ENCODE assay signal across 8 cellular contexts in genomic region chr10:101569838-101570763, GRCh38. TPM values are rescaled to one million over a fixed set of nuclear protein-coding genes. Genes with fewer than 3 reads are reported as not detected.
DNase-seq lines count a peak whose midpoint lies in the region; ATAC-seq and TF ChIP-seq lines count a peak whose summit lies in the region.

No MANE protein-coding gene starts in this region.

- peaks cover 10% of the 10 kb centered on the region for H3K4me1 Mint-ChIP-seq in T-helper 2 cell treated with Interferon-gamma antibody and Interleukin-4, amounts not matched to agents 5 μg/mL and 100 μg/mL, for 36 hours (ENCODE audit: low read depth)

- H3K27ac Mint-ChIP-seq in T-helper 2 cell treated with Interferon-gamma antibody and Interleukin-4, amounts not matched to agents 5 μg/mL and 100 μg/mL, for 36 hours: peak overlapping the region; percentile 26

- TF ChIP-seq CTCF in astrocyte of the cerebellum (IDR thresholded peaks at IDR 0.05; ENCODE audit: low read depth, low read length, missing control alignments): peak; percentile 63

- peaks cover 43% of the 10 kb centered on the region for H3K27me3 Mint-ChIP-seq in T-helper 2 cell treated with Interferon-gamma antibody and Interleukin-4, amounts not matched to agents 5 μg/mL and 100 μg/mL, for 36 hours (ENCODE audit: low read depth)

- no peaks in the 10 kb centered on the region for H3K9me3 Mint-ChIP-seq in T-helper 2 cell treated with Interferon-gamma antibody and Interleukin-4, amounts not matched to agents 5 μg/mL and 100 μg/mL, for 36 hours

- peak; percentile 79 for DNase-seq in DMS53 (lab: John Stamatoyannopoulos, UW)
- peak; percentile 80 for DNase-seq in LoVo (ENCODE audit: low spot score)
- peak; percentile 69 for DNase-seq in T-helper 2 cell treated with Interferon-gamma antibody and Interleukin-4, amounts not matched to agents 5 μg/mL and 100 μg/mL, for 36 hours (ENCODE audit: low spot score)
- no peak for DNase-seq in astrocyte of the cerebellum (ENCODE audit: low read depth)
- peak in 50 of 51 donors; percentile 10 to 86 (median 50) for DNase-seq in hypothalamus (lab: John Stamatoyannopoulos, UW)
- DNase-seq in sciatic nerve (ENCODE audit: low spot score): peak; percentile 90

- H3K4me3 ChIP-seq in astrocyte of the cerebellum (ENCODE audit: low read depth, low read length): peak overlapping the region; percentile 56

- no peaks in the 10 kb centered on the region for H3K36me3 Mint-ChIP-seq in T-helper 2 cell treated with Interferon-gamma antibody and Interleukin-4, amounts not matched to agents 5 μg/mL and 100 μg/mL, for 36 hours (ENCODE audit: low read depth)

- ATAC-seq in GM21723 (IDR thresholded peaks at IDR 0.05; ENCODE audit: unreplicated experiment) (peak; percentile 68), sciatic nerve (peak; percentile 91), HG03469 (IDR thresholded peaks at IDR 0.05; ENCODE audit: unreplicated experiment) (no peak)

- peak overlapping the region; percentile 77 for H3K4me3 Mint-ChIP-seq in T-helper 2 cell treated with Interferon-gamma antibody and Interleukin-4, amounts not matched to agents 5 μg/mL and 100 μg/mL, for 36 hours

- in situ Hi-C loops in astrocyte of the cerebellum (cut with HindIII; ENCODE audit: low sequenced_read_pairs): no loop called here

- intact Hi-C loops in sciatic nerve (cut with DNase I): loop anchor here (5.0 kb wide), 1 partner anchor 358 kb away; no protein-coding TSS in a partner anchor

RNA-seq across cellular contexts. Expression of gene POLL, which starts 18.0 kb away (rescaled TPM):
- 37.1 TPM for total RNA-seq in sciatic nerve

RNA-seq across cellular contexts. Expression of gene DPCD, which starts 18.0 kb away (rescaled TPM):
- total RNA-seq in sciatic nerve: 9.1 TPM
